Comparison of ENCODE assay signal across 1 cellular context in genomic region chr17:64146418-64147109, GRCh38.
TF ChIP-seq lines count a peak whose summit lies in the region.

No MANE protein-coding gene starts in this region.

TF ChIP-seq in GM12878, 131 proteins besides CTCF, POLR2A, EP300 and RAD21 (continued from another document and continues in another):
- TF ChIP-seq ATF3 (IDR thresholded peaks at IDR 0.05; ENCODE audit: borderline replicate concordance, extremely low read depth, low read depth, low read length) = no peak
- TF ChIP-seq LARP7 (IDR thresholded peaks at IDR 0.05) = no peak
- TF ChIP-seq TCF12 (IDR thresholded peaks at IDR 0.05; ENCODE audit: low read depth, low read length) = no peak
- no peak for TF ChIP-seq NBN (IDR thresholded peaks at IDR 0.05)
- no peak for TF ChIP-seq CHD2 (IDR thresholded peaks at IDR 0.05; ENCODE audit: borderline replicate concordance, low read depth, low read length)
- no peak; the same call in 1 of the 2 replicates for TF ChIP-seq CBFB (IDR thresholded peaks at IDR 0.05; ENCODE audit: low read depth)
- TF ChIP-seq MYB (IDR thresholded peaks at IDR 0.05; ENCODE audit: borderline replicate concordance, low read depth, low read length) = no peak
- no peak; the same call in 1 of the 2 replicates for TF ChIP-seq PAX5 (IDR thresholded peaks at IDR 0.05; ENCODE audit: borderline replicate concordance, low read depth, low read length)
- no peak for TF ChIP-seq RBBP5 (conservative IDR thresholded peaks at IDR 0.05)
- no peak for TF ChIP-seq ZNF622 (IDR thresholded peaks at IDR 0.05)
- peak; percentile 62; the same call in 1 of the 2 replicates for TF ChIP-seq SMAD5 (IDR thresholded peaks at IDR 0.05; ENCODE audit: low read depth)
- no peak for TF ChIP-seq USF1 (IDR thresholded peaks at IDR 0.05; ENCODE audit: borderline replicate concordance, extremely low read length, insufficient read depth, low read depth, low read length)
- TF ChIP-seq BHLHE40 (IDR thresholded peaks at IDR 0.05; ENCODE audit: borderline replicate concordance in 1 of 2, low read depth in 2 of 2, low read length in 1 of 2) = no peak
- TF ChIP-seq TAF1 (IDR thresholded peaks at IDR 0.05; ENCODE audit: borderline replicate concordance, low read depth, low read length) = no peak
- TF ChIP-seq SP1 (IDR thresholded peaks at IDR 0.05; ENCODE audit: low read depth, low read length) = no peak
- TF ChIP-seq ASH2L (IDR thresholded peaks at IDR 0.05; ENCODE audit: borderline replicate concordance, low read depth) = 0 out of 2 replicates have a peak, but pooled peaks have one; percentile 13
- TF ChIP-seq SUZ12 (IDR thresholded peaks at IDR 0.05; ENCODE audit: unreplicated experiment) = no peak
- no peak for TF ChIP-seq ZZZ3 (IDR thresholded peaks at IDR 0.05; ENCODE audit: control insufficient read depth, insufficient read length, low read depth)
- TF ChIP-seq NFYA (IDR thresholded peaks at IDR 0.05; ENCODE audit: borderline replicate concordance, low read depth, low read length) = no peak
- no peak for TF ChIP-seq GATAD2B (conservative IDR thresholded peaks at IDR 0.05; ENCODE audit: low read depth)
- TF ChIP-seq MAX (IDR thresholded peaks at IDR 0.05; ENCODE audit: low read depth, low read length) = 0 out of 2 replicates have a peak, but pooled peaks have one; percentile 21
- peak; percentile 20; the same call in 2 of the 3 replicates for TF ChIP-seq POU2F2 (IDR thresholded peaks at IDR 0.05; ENCODE audit: borderline replicate concordance, low read depth, low read length)
- no peak for TF ChIP-seq SREBF2 (IDR thresholded peaks at IDR 0.05; ENCODE audit: low read length)
- no peak for TF ChIP-seq RAD51 (IDR thresholded peaks at IDR 0.05)
- TF ChIP-seq CEBPB (IDR thresholded peaks at IDR 0.05; ENCODE audit: borderline replicate concordance in 1 of 2, low read depth in 2 of 2, low read length in 2 of 2) = 0 out of 4 replicates have a peak, but pooled peaks of 1 of the 2 experiments have one; percentile 15
- TF ChIP-seq NR2C1 (IDR thresholded peaks at IDR 0.05) = no peak
- TF ChIP-seq JUNB (IDR thresholded peaks at IDR 0.05) = no peak
- no peak for TF ChIP-seq IRF4 (IDR thresholded peaks at IDR 0.05; ENCODE audit: low read depth, low read length)
- no peak for TF ChIP-seq BCL3 (IDR thresholded peaks at IDR 0.05; ENCODE audit: borderline replicate concordance, insufficient read depth, low read depth, low read length, poor library complexity, severe bottlenecking)
- TF ChIP-seq ZBED1 (IDR thresholded peaks at IDR 0.05; ENCODE audit: borderline replicate concordance) = peak; percentile 84
- TF ChIP-seq BMI1 (IDR thresholded peaks at IDR 0.05; ENCODE audit: borderline replicate concordance) = peak; percentile 35; the same call in 1 of the 2 replicates
- peak; percentile 27; the same call in 1 of the 2 replicates for TF ChIP-seq BCL11A (IDR thresholded peaks at IDR 0.05; ENCODE audit: low read depth, low read length)
- no peak for TF ChIP-seq MEF2A (IDR thresholded peaks at IDR 0.05; ENCODE audit: insufficient read depth, low read depth, low read length)
- TF ChIP-seq CUX1 (IDR thresholded peaks at IDR 0.05; ENCODE audit: insufficient replicate concordance, low read depth, low read length) = no peak
- no peak for TF ChIP-seq REST (IDR thresholded peaks at IDR 0.05; ENCODE audit: low read depth, low read length)
- TF ChIP-seq BRCA1 (IDR thresholded peaks at IDR 0.05; ENCODE audit: low read depth, low read length) = no peak
- no peak for TF ChIP-seq FOXK2 (IDR thresholded peaks at IDR 0.05)
- 0 out of 2 replicates have a peak, but pooled peaks have one; percentile 2 for TF ChIP-seq ZBTB4 (CRISPR knock-in tag; IDR thresholded peaks at IDR 0.05)
- TF ChIP-seq ZNF384 (IDR thresholded peaks at IDR 0.05; ENCODE audit: borderline replicate concordance, low read depth, low read length) = no peak
- peak; percentile 72 for TF ChIP-seq YY1 (IDR thresholded peaks at IDR 0.05; ENCODE audit: low read depth, low read length)
- TF ChIP-seq ZBTB11 (CRISPR knock-in tag; IDR thresholded peaks at IDR 0.05) = no peak
- no peak for TF ChIP-seq NKRF (conservative IDR thresholded peaks at IDR 0.05)
